In genomic region chr17:45225051-45225700, GRCh38 we compare ENCODE assay signal across 10 cellular contexts. TPM values are rescaled to one million over a fixed set of nuclear protein-coding genes. Genes with fewer than 3 reads are reported as not detected.
A peak's percentile ranks its signal among the peaks of the same experiment; 100 is the strongest.
DNase-seq lines count a peak whose midpoint lies in the region; ATAC-seq and TF ChIP-seq lines count a peak whose summit lies in the region.
"Had no signal": no experiment of that assay in that cellular context is flagged by ENCODE, and none has a peak within 500 bp of the region (broad histone marks: within the 10 kb centered on the region; RNA-seq: fewer than 3 reads in every experiment).

No MANE protein-coding gene starts in this region.

- H3K9me3 ChIP-seq in SK-N-SH (no peaks in the 10 kb centered on the region), tibial nerve (no peaks in the 10 kb centered on the region)

- no peaks in the 10 kb centered on the region for H3K79me2 ChIP-seq in SK-N-SH (ENCODE audit: insufficient read depth)

- no peaks in the 10 kb centered on the region for H3K27me3 ChIP-seq in SK-N-SH (ENCODE audit: insufficient read depth)
- peaks cover 0 to 9% of the 10 kb centered on the region in 2 donors for H3K27me3 ChIP-seq in tibial nerve

- ATAC-seq in SK-N-SH treated with all-trans-retinoic acid at 6 μM for 48 hours = no peak; the same call in 2 of the 3 replicates

- no peak for DNase-seq in SK-N-SH
- DNase-seq in activated CD8-positive, alpha-beta memory T cell treated with anti-CD3 and anti-CD28 coated beads, Interleukin-2, amount 50 U/mL, for 4 hours = peak; percentile 68
- peak; percentile 78 for DNase-seq in kidney tubule cell (ENCODE audit: low spot score)
- no peak for DNase-seq in tibial nerve (ENCODE audit: low spot score in 2 of 2)
- no peak for DNase-seq in NCI-H774 (lab: John Stamatoyannopoulos, UW)
- no peak for DNase-seq in hypothalamus (lab: John Stamatoyannopoulos, UW)
- no peak for DNase-seq in NCI-H2227 treated with DMSO at 0.1 percent for 48 hours (lab: John Stamatoyannopoulos, UW)
- DNase-seq: occipital lobe had no signal

- H3K4me3 ChIP-seq in SK-N-SH (ENCODE audit: low read depth in 2 of 2, low read length in 1 of 2) = no peak overlapping the region
- peak overlapping the region in 2 of 4 donors; percentile 1 to 67 for H3K4me3 ChIP-seq in tibial nerve

- no peak for TF ChIP-seq POLR2A in tibial nerve (IDR thresholded peaks at IDR 0.05)

- H4K20me1 ChIP-seq in SK-N-SH (ENCODE audit: insufficient read depth) = no peaks in the 10 kb centered on the region

- WGBS in SK-N-SH (ENCODE audit: low lambda C conversion rate) = 57% methylated on average over 5 of the region's 7 CpGs
- WGBS in tibial nerve, 2 donors = 61 to 70% methylated on average over 6 to 7 of the region's 7 CpGs

- H3K36me3 ChIP-seq in SK-N-SH (replicated peaks in 1 of 2; ENCODE audit: control insufficient read depth in 1 of 2, insufficient read depth in 2 of 2, low read length in 1 of 2) (no peaks in the 10 kb centered on the region), tibial nerve (no peaks in the 10 kb centered on the region)

- peaks cover 0 to 29% of the 10 kb centered on the region in 2 experiments; a peak in 1 of 4 replicates for H3K4me1 ChIP-seq in SK-N-SH (ENCODE audit: control insufficient read depth in 1 of 2, insufficient read depth in 2 of 2, low read depth in 1 of 2, low read length in 1 of 2)
- H3K4me1 ChIP-seq in tibial nerve = peaks cover 0 to 58% (median 21%) of the 10 kb centered on the region in 4 donors

- TF ChIP-seq RAD21 in SK-N-SH (IDR thresholded peaks at IDR 0.05; ENCODE audit: low read length) = no peak

- CTCF ChIA-PET in SK-N-SH (lab: Yijun Ruan, JAX) = interaction anchor here (0.8 to 16.2 kb wide), 7 partner anchors 14 to 603 kb away, joined by 3 to 260 read pairs (median 4); partner anchors contain the start of gene HEXIM2

- H3K9ac ChIP-seq in SK-N-SH = no peak overlapping the region

- no peak for TF ChIP-seq CTCF in SK-N-SH (IDR thresholded peaks at IDR 0.05)
- TF ChIP-seq CTCF in tibial nerve (IDR thresholded peaks at IDR 0.05) = no peak

- H3K9me2 ChIP-seq in SK-N-SH = no peaks in the 10 kb centered on the region

- peaks cover 6% of the 10 kb centered on the region for H3F3A ChIP-seq in SK-N-SH (replicated peaks; ENCODE audit: insufficient read depth)

- H3K4me2 ChIP-seq in SK-N-SH = no peak overlapping the region

- POLR2A ChIA-PET in SK-N-SH (lab: Yijun Ruan, JAX) = no interaction called here

- H2AFZ ChIP-seq in SK-N-SH (ENCODE audit: low read depth) = no peak overlapping the region

- H3K27ac ChIP-seq in SK-N-SH (ENCODE audit: low read depth in 2 of 2, low read length in 1 of 2) = no peak overlapping the region
- H3K27ac ChIP-seq in tibial nerve = peak overlapping the region in 3 of 4 donors; percentile 80 to 91 (median 86)

- TF ChIP-seq EP300 in SK-N-SH (IDR thresholded peaks at IDR 0.05; ENCODE audit: borderline replicate concordance in 1 of 2, low read depth in 1 of 2, low read length in 1 of 2) (no peak), tibial nerve (IDR thresholded peaks at IDR 0.05) (no peak)

TF ChIP-seq in SK-N-SH, 30 proteins besides CTCF, POLR2A, EP300 and RAD21:
- TF ChIP-seq RFX5 (IDR thresholded peaks at IDR 0.05; ENCODE audit: low read length) (no peak), TCF12 (IDR thresholded peaks at IDR 0.05) (0 out of 2 replicates have a peak, but pooled peaks have one; percentile 11), JUND (IDR thresholded peaks at IDR 0.05) (no peak)

TF ChIP-seq in SK-N-SH treated with all-trans-retinoic acid at 6 μM for 48 hours, 23 proteins besides CTCF, POLR2A, EP300 and RAD21:
- TF ChIP-seq PPARA (CRISPR knock-in tag; IDR thresholded peaks at IDR 0.05; ENCODE audit: borderline replicate concordance) (no peak), OSR1 (CRISPR knock-in tag; IDR thresholded peaks at IDR 0.05) (no peak), ZFP30 (CRISPR knock-in tag; IDR thresholded peaks at IDR 0.05) (no peak), ZC3H10 (CRISPR knock-in tag; IDR thresholded peaks at IDR 0.05) (no peak), ARNTL (CRISPR knock-in tag; IDR thresholded peaks at IDR 0.05; ENCODE audit: borderline replicate concordance, low read depth) (no peak)

RNA-seq across cellular contexts. Expression of gene FMNL1, which starts 3.5 kb away (rescaled TPM):
- 1.5 and 2.8 TPM in 2 replicates for polyA plus RNA-seq in SK-N-SH (2012; rRNA removed)
- polyA plus RNA-seq in SK-N-SH (2012; cell fraction: cytosol; rRNA removed) = 1.6 and 2.7 TPM in 2 replicates
- 7.1 and 9.0 TPM in 2 replicates for polyA plus RNA-seq in SK-N-SH (2012; cell fraction: nucleus; rRNA removed)
- total RNA-seq in tibial nerve = 10 to 100 TPM; 19.2 to 42.9 (median 24.6) TPM

RNA-seq across cellular contexts. Expression of gene SPATA32, which starts 36.7 kb away (rescaled TPM):
- 0.08 TPM in 1 of 2 replicates, not detected in the other for polyA plus RNA-seq in SK-N-SH (2012; rRNA removed)
- not detected in 2 replicates for polyA plus RNA-seq in SK-N-SH (2012; cell fraction: cytosol; rRNA removed)
- polyA plus RNA-seq in SK-N-SH (2012; cell fraction: nucleus; rRNA removed) = 0.10 TPM in 1 of 2 replicates, not detected in the other
- not detected for total RNA-seq in tibial nerve
- total RNA-seq: occipital lobe had no signal
- polyA plus RNA-seq: AG04450 had no signal

Comparison
In these comparisons a context has a peak if more than half of its experiments do, and no peak if none do; other contexts are left out.
1. DNase-seq: peak in activated CD8-positive, alpha-beta memory T cell treated with anti-CD3 and anti-CD28 coated beads, Interleukin-2, amount 50 U/mL, for 4 hours (single experiment) and kidney tubule cell (single experiment); none in SK-N-SH (single experiment), tibial nerve (0 of 2), NCI-H774 (single experiment), hypothalamus (0 of 51) and NCI-H2227 treated with DMSO at 0.1 percent for 48 hours (single experiment).
2. H3K27ac ChIP-seq: peak in tibial nerve (3 of 4); none in SK-N-SH (0 of 2).